25 cellular contexts compared by ENCODE assay signal in the genomic region with DNA sequence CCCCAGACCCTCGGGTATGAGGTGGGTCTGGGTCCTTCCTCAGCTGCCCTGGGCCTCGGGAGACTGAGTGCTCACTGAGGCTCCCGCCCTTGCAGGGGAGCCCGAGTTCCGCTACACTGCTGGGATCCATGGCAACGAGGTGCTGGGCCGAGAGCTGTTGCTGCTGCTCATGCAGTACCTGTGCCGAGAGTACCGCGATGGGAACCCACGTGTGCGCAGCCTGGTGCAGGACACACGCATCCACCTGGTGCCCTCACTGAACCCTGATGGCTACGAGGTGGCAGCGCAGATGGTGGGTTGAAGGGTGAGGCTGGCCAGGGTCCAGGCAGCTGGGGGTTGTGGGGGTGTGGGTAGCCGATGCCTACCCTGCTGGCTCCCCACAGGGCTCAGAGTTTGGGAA. TPM values are rescaled to one million over a fixed set of nuclear protein-coding genes. Genes with fewer than 3 reads are reported as not detected.
A peak's percentile ranks its signal among the peaks of the same experiment; 100 is the strongest.
DNase-seq lines count a peak whose midpoint lies in the region; ATAC-seq, FAIRE-seq and TF ChIP-seq lines count a peak whose summit lies in the region.
"Had no signal": no experiment of that assay in that cellular context is flagged by ENCODE, and none has a peak within 500 bp of the region (broad histone marks: within the 10 kb centered on the region; RNA-seq: fewer than 3 reads in every experiment).

No MANE protein-coding gene starts in this region.

- peaks cover 9% of the 10 kb centered on the region for H3K9me1 ChIP-seq in K562 (ENCODE audit: control insufficient read depth, insufficient read depth, low read length)

- no peaks in the 10 kb centered on the region for H3K27me3 ChIP-seq in heart left ventricle
- H3K27me3 ChIP-seq in K562 (ENCODE audit: control insufficient read depth in 2 of 2, insufficient read depth in 2 of 2, low read length in 2 of 2) = peaks cover 2 to 32% of the 10 kb centered on the region in 2 experiments; a peak in 3 of 5 replicates
- H3K27me3 ChIP-seq: body of pancreas, MG63, ovary, vagina had no signal

- intact Hi-C loops in Right ventricle myocardium inferior (cut with DNase I) (no loop called here), heart left ventricle (cut with DNase I) (no loop called here), K562 (cut with micrococcal nuclease) (no loop called here)

- peaks cover 0 to 95% (median 30%) of the 10 kb centered on the region in 9 donors for H3K36me3 ChIP-seq in heart left ventricle
- H3K36me3 ChIP-seq in HEK293 (ENCODE audit: control insufficient read depth in 2 of 2, insufficient read depth in 1 of 2, low read length in 2 of 2) = peaks cover 0 to 26% of the 10 kb centered on the region in 2 experiments; a peak in 1 of 3 replicates
- peaks cover 26% of the 10 kb centered on the region; the same call in 2 of the 3 replicates for H3K36me3 ChIP-seq in K562 (ENCODE audit: control insufficient read depth, insufficient read depth, low read length)
- H3K36me3 ChIP-seq: ovary had no signal

- FAIRE-seq in K562 (lab: Jason Lieb, UNC) = no peak
- peak; percentile 74 for FAIRE-seq in urothelium cell line (lab: Jason Lieb, UNC)

- TF ChIP-seq POLR2A in heart left ventricle (IDR thresholded peaks at IDR 0.05) (no peak), K562 (conservative IDR thresholded peaks at IDR 0.05) (no peak)

- peaks cover 0 to 28% (median 13%) of the 10 kb centered on the region in 12 donors for H3K4me1 ChIP-seq in heart left ventricle
- no peaks in the 10 kb centered on the region for H3K4me1 ChIP-seq in HEK293 (ENCODE audit: control insufficient read depth, insufficient read depth, low read length)
- H3K4me1 ChIP-seq in K562 (replicated peaks in 1 of 2; ENCODE audit: control insufficient read depth in 2 of 2, insufficient read depth in 2 of 2, low read length in 2 of 2) = peaks cover 10 to 61% of the 10 kb centered on the region in 2 experiments; a peak in 4 of 5 replicates

- H3K4me3 Mint-ChIP-seq in chondrocyte (ENCODE audit: unreplicated experiment) = no peak overlapping the region
- H3K4me3 Mint-ChIP-seq: naive B cell had no signal

- CTCF ChIA-PET in HEK293 (lab: Yijun Ruan, JAX) = interaction anchor here (0.5 to 1.0 kb wide), 3 partner anchors 11 to 111 kb away, joined by 3 read pairs; no protein-coding TSS in a partner anchor
- CTCF ChIA-PET in K562 (lab: Yijun Ruan, JAX; ENCODE audit: low intra/inter-chr PET ratio) = no interaction called here

- H3K9me3 ChIP-seq in heart left ventricle (no peaks in the 10 kb centered on the region), HEK293 (ENCODE audit: control insufficient read depth, insufficient read depth, low read depth, low read length) (no peaks in the 10 kb centered on the region), K562 (replicated peaks; ENCODE audit: control insufficient read depth, insufficient read depth, low read depth, low read length) (no peaks in the 10 kb centered on the region)
- H3K9me3 ChIP-seq: body of pancreas, MG63, ovary, vagina had no signal

- no peak overlapping the region for H3K27ac ChIP-seq in heart left ventricle
- H3K27ac ChIP-seq in HEK293 (ENCODE audit: extremely low read depth, low read depth, low read length) = no peak overlapping the region
- H3K27ac ChIP-seq in K562 (ENCODE audit: extremely low read depth, low read depth, low read length) = no peak overlapping the region
- H3K27ac ChIP-seq: body of pancreas, HL-60, ovary, vagina had no signal

- DNase-seq in Right ventricle myocardium inferior (ENCODE audit: missing footprints) (peak; percentile 64), heart left ventricle (no peak), K562 (ENCODE audit: extremely low read depth in 1 of 4, low spot score in 3 of 4) (peak in 2 of 4 experiments; percentile 28 to 36), urothelium cell line (ENCODE audit: low spot score) (no peak), chondrocyte (ENCODE audit: low spot score) (no peak)
- DNase-seq: activated CD4-positive, alpha-beta T cell treated with anti-CD3 and anti-CD28 coated beads for 4 hours; activated effector memory CD4-positive, alpha-beta T cell treated with Interleukin-2 at 50 U/mL for 16 hours; body of pancreas; cortex of kidney; DMS79; IMR-90; mesenchymal stem cell; MG63; naive B cell; NCI-H1436; NCI-H2227 treated with DMSO at 0.1 percent for 48 hours; SW 1271 had no signal

- BruUV-seq in K562 (replicated peaks; lab: Mats Ljungman, UMichigan) = no TSS peak

- H3K27me3 Mint-ChIP-seq in chondrocyte (ENCODE audit: low read depth) = no peaks in the 10 kb centered on the region
- H3K27me3 Mint-ChIP-seq: naive B cell had no signal

- POLR2A ChIA-PET in HEK293 (lab: Yijun Ruan, JAX) = interaction anchor here (1.0 to 1.2 kb wide), 3 partner anchors 12 to 89 kb away, joined by 3 to 5 read pairs (median 4); partner anchors contain the start of genes PGAM2 and POLD2
- POLR2A ChIA-PET in K562 (lab: Yijun Ruan, JAX) = interaction anchor here (0.6 to 2.5 kb wide), 7 partner anchors 9 to 124 kb away, joined by 3 to 10 read pairs (median 4); no protein-coding TSS in a partner anchor

- H3K4me3 ChIP-seq in heart left ventricle (no peak overlapping the region), HEK293 (ENCODE audit: low read depth, low read length) (no peak overlapping the region), K562 (no peak overlapping the region)
- H3K4me3 ChIP-seq: body of pancreas, MG63, ovary, vagina had no signal

- TF ChIP-seq CTCF in heart left ventricle (IDR thresholded peaks at IDR 0.05) (no peak), HEK293 (tag by site-specific recombination; IDR thresholded peaks at IDR 0.05) (no peak), K562 (IDR thresholded peaks at IDR 0.05 in 2 of 3, conservative IDR thresholded peaks at IDR 0.05 in 1 of 3; ENCODE audit: insufficient read depth in 2 of 3, low read depth in 1 of 3, low read length in 3 of 3) (no peak), chondrocyte (IDR thresholded peaks at IDR 0.05) (no peak)

- H2AFZ ChIP-seq in K562 (ENCODE audit: low read depth, low read length) = no peak overlapping the region

- ATAC-seq in Right ventricle myocardium inferior (no peak), heart left ventricle (no peak), K562 (no peak), GM21390 (IDR thresholded peaks at IDR 0.05; ENCODE audit: unreplicated experiment) (no peak), HG02840 (IDR thresholded peaks at IDR 0.05; ENCODE audit: low FRiP score, unreplicated experiment) (no peak)
- ATAC-seq: body of pancreas, right cardiac atrium had no signal

- H3K4me2 ChIP-seq in K562 (ENCODE audit: insufficient read depth, low read length) = no peak overlapping the region

- no peaks in the 10 kb centered on the region for H3K79me2 ChIP-seq in K562 (ENCODE audit: control insufficient read depth, insufficient read depth, low read length)

- no peak overlapping the region for H3K27ac Mint-ChIP-seq in chondrocyte (ENCODE audit: unreplicated experiment)

- TF ChIP-seq RAD21 in K562 (CRISPR knock-in tag; conservative IDR thresholded peaks at IDR 0.05 in 1 of 2, IDR thresholded peaks at IDR 0.05 in 1 of 2) = no peak

- H3K4me1 Mint-ChIP-seq in chondrocyte (ENCODE audit: low read depth) = peaks cover 8% of the 10 kb centered on the region

- in situ Hi-C loops in K562 (cut with MboI) = no loop called here

- no peaks in the 10 kb centered on the region for H3K9me3 Mint-ChIP-seq in chondrocyte (ENCODE audit: low read depth)
- H3K9me3 Mint-ChIP-seq: naive B cell had no signal

- H3K9ac ChIP-seq in K562 (ENCODE audit: insufficient read depth in 1 of 2, low read depth in 2 of 2, low read length in 2 of 2) = peak overlapping the region in 1 of 2 experiments; percentile 66; a peak in 2 of 4 replicates

- H4K20me1 ChIP-seq in K562 (replicated peaks; ENCODE audit: control insufficient read depth, insufficient read depth, low read length) = peaks cover 25% of the 10 kb centered on the region

- H3K36me3 Mint-ChIP-seq in chondrocyte (ENCODE audit: low read depth) = peaks cover 15% of the 10 kb centered on the region
- H3K36me3 Mint-ChIP-seq: naive B cell had no signal

- no peak for TF ChIP-seq EP300 in K562 (IDR thresholded peaks at IDR 0.05; ENCODE audit: low read length)

- 88 to 93% (median 91%) methylated on average over 16 of the region's 16 CpGs for WGBS in heart left ventricle, 4 donors
- WGBS in K562 (ENCODE audit: insufficient coverage, low coverage, missing lambda C conversion rate) = 16% methylated on average over 16 of the region's 16 CpGs

RNA-seq across cellular contexts. Expression of gene AEBP1, which starts 7.6 kb away (rescaled TPM):
- total RNA-seq in Right ventricle myocardium inferior = 13.6 TPM
- 10 to 100 TPM; 15.2 to 51.1 (median 25.4) TPM for total RNA-seq in heart left ventricle
- polyA plus RNA-seq in heart left ventricle = 10 to 100 TPM; 10.9 to 20.2 TPM
- 1.3 and 8.8 TPM in 2 replicates for total RNA-seq in K562 (2011; cell fraction: chromatin; rRNA removed; ENCODE audit: low replicate concordance)
- 4.2 and 6.2 TPM in 2 replicates for total RNA-seq in K562 (2011; cell fraction: nucleolus; rRNA removed)
- 3.3 and 4.3 TPM in 2 replicates for total RNA-seq in K562 (2011; cell fraction: nucleoplasm; rRNA removed)
- total RNA-seq in K562 (2014; rRNA removed) = 0.53 TPM in 1 of 2 replicates, not detected in the other
- total RNA-seq in K562 (2014; rRNA removed; fragmentation: Illumina TruSeq; extraction: Trizol) = 0.15 TPM in 1 of 2 replicates, not detected in the other
- total RNA-seq in K562 (2015; rRNA removed; fragmentation: Illumina TruSeq; extraction: Trizol) = 0.36 TPM in 1 of 2 replicates, not detected in the other
- 0.78 and 0.87 TPM in 2 replicates for total RNA-seq in K562 (2021)
- 0.43 and 1.1 TPM in 2 replicates for polyA plus RNA-seq in K562 (2011; rRNA removed)
- polyA plus RNA-seq in K562 (2011; cell fraction: cytosol; rRNA removed) = 0.48 and 0.60 TPM in 2 replicates
- polyA plus RNA-seq in K562 (2011; cell fraction: nucleus; rRNA removed) = 5.3 and 8.2 TPM in 2 replicates
- 0.57 and 1.3 TPM in 2 replicates for polyA plus RNA-seq in K562 (2012)
- polyA plus RNA-seq in K562 (2014; fragmentation: Illumina TruSeq; extraction: Trizol) = 0.30 and 0.69 TPM in 2 replicates
- under 1 TPM in 1 of 2 experiments, not detected in 1; 0.04 TPM for polyA plus RNA-seq in K562 (2014; fragmentation: Nextera tagmentation; extraction: Ambion mirVana)
- polyA plus RNA-seq in K562 (2014; rRNA removed) = 0.03 TPM in 1 of 2 replicates, not detected in the other
- 0.39 and 0.46 TPM in 2 replicates for polyA minus RNA-seq in K562 (2011; rRNA and poly(A)+ RNA removed)
- polyA minus RNA-seq in K562 (2011; cell fraction: cytosol; rRNA and poly(A)+ RNA removed) = 1.0 and 1.8 TPM in 2 replicates
- 0.67 and 1.1 TPM in 2 replicates for polyA minus RNA-seq in K562 (2011; cell fraction: nucleus; rRNA and poly(A)+ RNA removed)
- 242 to 422 TPM (median 412 TPM) in 3 replicates for total RNA-seq in chondrocyte

RNA-seq across cellular contexts. Expression of gene POLD2, which starts 11.6 kb away (rescaled TPM):
- total RNA-seq in Right ventricle myocardium inferior (87.3 TPM), heart left ventricle (100 to 1,000 TPM in 1 of 9 donors, 10 to 100 TPM in 8; 74.1 to 150 (median 89.2) TPM), K562 (2014; rRNA removed) (225 and 257 TPM in 2 replicates), K562 (2014; rRNA removed; fragmentation: Illumina TruSeq; extraction: Trizol) (84.6 and 112 TPM in 2 replicates), K562 (2015; rRNA removed; fragmentation: Illumina TruSeq; extraction: Trizol) (148 and 153 TPM in 2 replicates), K562 (2021) (259 and 267 TPM in 2 replicates), chondrocyte (49.2 to 64.5 TPM (median 57.3 TPM) in 3 replicates)
- polyA plus RNA-seq in heart left ventricle (100 to 1,000 TPM in 1 of 2 donors, 10 to 100 TPM in 1; 67.0 to 176 TPM), K562 (2011; rRNA removed) (255 and 293 TPM in 2 replicates), K562 (2014; fragmentation: Illumina TruSeq; extraction: Trizol) (230 and 249 TPM in 2 replicates), K562 (2014; fragmentation: Nextera tagmentation; extraction: Ambion mirVana) (10 to 100 TPM; 29.7 to 82.9 TPM), K562 (2014; rRNA removed) (225 and 255 TPM in 2 replicates)
- 221 and 485 TPM in 2 replicates for total RNA-seq in K562 (2011; cell fraction: chromatin; rRNA removed; ENCODE audit: low replicate concordance)
- total RNA-seq in K562 (2011; cell fraction: nucleolus; rRNA removed) = 288 and 305 TPM in 2 replicates
- total RNA-seq in K562 (2011; cell fraction: nucleoplasm; rRNA removed) = 283 and 288 TPM in 2 replicates
- polyA plus RNA-seq in K562 (2011; cell fraction: cytosol; rRNA removed) = 344 and 561 TPM in 2 replicates
- 643 and 644 TPM in 2 replicates for polyA plus RNA-seq in K562 (2011; cell fraction: nucleus; rRNA removed)
- 248 and 301 TPM in 2 replicates for polyA plus RNA-seq in K562 (2012)
- polyA minus RNA-seq in K562 (2011; rRNA and poly(A)+ RNA removed) = 64.0 and 99.2 TPM in 2 replicates
- 89.3 and 91.7 TPM in 2 replicates for polyA minus RNA-seq in K562 (2011; cell fraction: cytosol; rRNA and poly(A)+ RNA removed)
- 95.6 and 131 TPM in 2 replicates for polyA minus RNA-seq in K562 (2011; cell fraction: nucleus; rRNA and poly(A)+ RNA removed)

RNA-seq across cellular contexts. Expression of gene MYL7, which starts 29.4 kb away (rescaled TPM):
- total RNA-seq in Right ventricle myocardium inferior (3,838 TPM), heart left ventricle (1,000 to 10,000 TPM in 8 of 9 donors, 100 to 1,000 TPM in 1; 975 to 4,037 (median 2,357) TPM), K562 (2014; rRNA removed) (not detected in 2 replicates), K562 (2014; rRNA removed; fragmentation: Illumina TruSeq; extraction: Trizol) (not detected in 2 replicates), K562 (2015; rRNA removed; fragmentation: Illumina TruSeq; extraction: Trizol) (not detected in 2 replicates), K562 (2021) (not detected in 2 replicates), chondrocyte (not detected in 3 replicates)
- polyA plus RNA-seq in heart left ventricle (1,000 to 10,000 TPM; 1,236 to 2,597 TPM), K562 (2011; rRNA removed) (not detected in 2 replicates), K562 (2014; fragmentation: Illumina TruSeq; extraction: Trizol) (not detected in 2 replicates), K562 (2014; fragmentation: Nextera tagmentation; extraction: Ambion mirVana) (not detected), K562 (2014; rRNA removed) (not detected in 2 replicates)
- total RNA-seq in K562 (2011; cell fraction: chromatin; rRNA removed; ENCODE audit: low replicate concordance) = not detected in 2 replicates
- not detected in 2 replicates for total RNA-seq in K562 (2011; cell fraction: nucleolus; rRNA removed)
- not detected in 2 replicates for total RNA-seq in K562 (2011; cell fraction: nucleoplasm; rRNA removed)
- polyA plus RNA-seq in K562 (2011; cell fraction: cytosol; rRNA removed) = 0.12 TPM in 1 of 2 replicates, not detected in the other
- polyA plus RNA-seq in K562 (2011; cell fraction: nucleus; rRNA removed) = 0.27 TPM in 1 of 2 replicates, not detected in the other
- not detected in 2 replicates for polyA plus RNA-seq in K562 (2012)
- not detected in 2 replicates for polyA minus RNA-seq in K562 (2011; rRNA and poly(A)+ RNA removed)
- not detected in 2 replicates for polyA minus RNA-seq in K562 (2011; cell fraction: cytosol; rRNA and poly(A)+ RNA removed)
- polyA minus RNA-seq in K562 (2011; cell fraction: nucleus; rRNA and poly(A)+ RNA removed) = not detected in 2 replicates
- total RNA-seq: body of pancreas, IMR-90, vagina had no signal
- polyA plus RNA-seq: AG04450 had no signal

RNA-seq across cellular contexts. Expression of gene POLM, which starts 29.4 kb away (rescaled TPM):
- total RNA-seq in Right ventricle myocardium inferior (16.1 TPM), heart left ventricle (10 to 100 TPM; 10.1 to 24.3 (median 14.0) TPM), K562 (2014; rRNA removed) (4.1 and 6.5 TPM in 2 replicates), K562 (2014; rRNA removed; fragmentation: Illumina TruSeq; extraction: Trizol) (1.3 and 1.9 TPM in 2 replicates), K562 (2015; rRNA removed; fragmentation: Illumina TruSeq; extraction: Trizol) (4.2 and 4.8 TPM in 2 replicates), K562 (2021) (8.6 and 9.9 TPM in 2 replicates), chondrocyte (14.3 to 19.0 TPM (median 15.5 TPM) in 3 replicates)
- polyA plus RNA-seq in heart left ventricle (10 to 100 TPM; 10.3 to 13.7 TPM), K562 (2011; rRNA removed) (4.1 and 5.7 TPM in 2 replicates), K562 (2014; fragmentation: Illumina TruSeq; extraction: Trizol) (3.6 and 4.1 TPM in 2 replicates), K562 (2014; fragmentation: Nextera tagmentation; extraction: Ambion mirVana) (under 1 TPM; 0.51 to 0.70 TPM), K562 (2014; rRNA removed) (5.2 and 5.9 TPM in 2 replicates)
- total RNA-seq in K562 (2011; cell fraction: chromatin; rRNA removed; ENCODE audit: low replicate concordance) = 15.0 and 46.8 TPM in 2 replicates
- 28.4 and 32.0 TPM in 2 replicates for total RNA-seq in K562 (2011; cell fraction: nucleolus; rRNA removed)
- 22.1 and 23.5 TPM in 2 replicates for total RNA-seq in K562 (2011; cell fraction: nucleoplasm; rRNA removed)
- polyA plus RNA-seq in K562 (2011; cell fraction: cytosol; rRNA removed) = 4.9 and 8.0 TPM in 2 replicates
- polyA plus RNA-seq in K562 (2011; cell fraction: nucleus; rRNA removed) = 22.0 and 33.1 TPM in 2 replicates
- polyA plus RNA-seq in K562 (2012) = 4.7 and 10.9 TPM in 2 replicates
- polyA minus RNA-seq in K562 (2011; rRNA and poly(A)+ RNA removed) = 4.8 and 6.4 TPM in 2 replicates
- polyA minus RNA-seq in K562 (2011; cell fraction: cytosol; rRNA and poly(A)+ RNA removed) = 5.9 and 23.5 TPM in 2 replicates
- 16.4 and 23.2 TPM in 2 replicates for polyA minus RNA-seq in K562 (2011; cell fraction: nucleus; rRNA and poly(A)+ RNA removed)

RNA-seq across cellular contexts. Expression of gene PGAM2, which starts 46.4 kb away (rescaled TPM):
- total RNA-seq in Right ventricle myocardium inferior = 1,123 TPM
- 1,000 to 10,000 TPM in 1 of 9 donors, 100 to 1,000 TPM in 8; 300 to 1,183 (median 555) TPM for total RNA-seq in heart left ventricle
- 1,000 to 10,000 TPM in 1 of 2 donors, 100 to 1,000 TPM in 1; 242 to 2,064 TPM for polyA plus RNA-seq in heart left ventricle
- not detected in 2 replicates for total RNA-seq in K562 (2011; cell fraction: chromatin; rRNA removed; ENCODE audit: low replicate concordance)
- 0.50 and 0.53 TPM in 2 replicates for total RNA-seq in K562 (2011; cell fraction: nucleolus; rRNA removed)
- not detected in 2 replicates for total RNA-seq in K562 (2011; cell fraction: nucleoplasm; rRNA removed)
- total RNA-seq in K562 (2014; rRNA removed) = not detected in 2 replicates
- total RNA-seq in K562 (2014; rRNA removed; fragmentation: Illumina TruSeq; extraction: Trizol) = not detected in 2 replicates
- total RNA-seq in K562 (2015; rRNA removed; fragmentation: Illumina TruSeq; extraction: Trizol) = not detected in 2 replicates
- not detected in 2 replicates for total RNA-seq in K562 (2021)
- polyA plus RNA-seq in K562 (2011; rRNA removed) = not detected in 2 replicates
- 0.12 TPM in 1 of 2 replicates, not detected in the other for polyA plus RNA-seq in K562 (2011; cell fraction: cytosol; rRNA removed)
- polyA plus RNA-seq in K562 (2011; cell fraction: nucleus; rRNA removed) = 0.14 TPM in 1 of 2 replicates, not detected in the other
- polyA plus RNA-seq in K562 (2012) = not detected in 2 replicates
- polyA plus RNA-seq in K562 (2014; fragmentation: Illumina TruSeq; extraction: Trizol) = not detected in 2 replicates
- not detected for polyA plus RNA-seq in K562 (2014; fragmentation: Nextera tagmentation; extraction: Ambion mirVana)
- polyA plus RNA-seq in K562 (2014; rRNA removed) = not detected in 2 replicates
- polyA minus RNA-seq in K562 (2011; rRNA and poly(A)+ RNA removed) = not detected in 2 replicates
- not detected in 2 replicates for polyA minus RNA-seq in K562 (2011; cell fraction: cytosol; rRNA and poly(A)+ RNA removed)
- polyA minus RNA-seq in K562 (2011; cell fraction: nucleus; rRNA and poly(A)+ RNA removed) = not detected in 2 replicates
- total RNA-seq in chondrocyte = 0.25 to 0.41 TPM in 2 of 3 replicates, not detected in the other
- total RNA-seq: IMR-90, vagina had no signal
- polyA plus RNA-seq: AG04450, IMR-90 had no signal

Comparison
In these comparisons a context has a peak if more than half of its experiments do, and no peak if none do; other contexts are left out.
1. RNA of gene MYL7, which starts 29.4 kb away (total RNA-seq): 3,838 TPM in Right ventricle myocardium inferior (single experiment) and 975 to 4,037 TPM in heart left ventricle; not detected in K562 and not detected in chondrocyte; every median in the first group is over 100 times any median in the second.